ENCODE assay signal across 8 cellular contexts in the genomic region with DNA sequence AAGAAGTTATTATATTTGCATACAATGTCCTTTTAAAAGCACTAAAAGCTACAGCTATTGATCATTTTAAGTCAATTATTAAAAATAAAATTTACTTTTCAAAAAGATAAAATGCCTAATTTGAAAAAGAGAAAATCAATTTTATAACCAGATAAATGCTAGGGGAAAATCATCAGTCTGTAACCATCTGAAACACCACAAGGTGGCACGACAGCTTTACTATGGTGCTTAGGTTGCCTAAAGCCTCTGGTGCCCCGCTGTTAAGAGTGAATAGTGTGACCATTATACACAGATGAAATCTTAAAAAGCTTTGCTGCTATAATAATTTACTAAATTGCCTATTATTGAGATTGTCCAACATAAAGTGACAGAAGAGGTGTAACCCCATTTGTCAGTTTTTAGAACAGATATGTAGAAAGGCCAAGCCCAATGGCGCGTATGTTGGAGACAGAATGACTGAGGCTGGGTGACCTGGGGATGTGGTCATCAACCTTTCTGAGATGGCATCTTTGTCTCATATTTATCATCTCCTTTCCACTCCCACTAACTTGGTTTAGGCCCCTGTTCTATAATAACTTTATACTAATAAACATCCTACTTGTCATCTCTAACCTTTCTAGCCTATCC.
DNase-seq lines count a peak whose midpoint lies in the region; ATAC-seq, FAIRE-seq and TF ChIP-seq lines count a peak whose summit lies in the region.

No MANE protein-coding gene starts in this region.

- peak; percentile 32 to 43 for DNase-seq in AML-193 (lab: John Stamatoyannopoulos, UW)
- DNase-seq in NCI-H1105 treated with DMSO at 0.1 percent for 48 hours (lab: John Stamatoyannopoulos, UW) = peak; percentile 54
- DNase-seq in GM12878 (ENCODE audit: low read depth, low spot score) = no peak
- DNase-seq in keratinocyte (ENCODE audit: low read depth, low spot score) = no peak
- peak; percentile 19 for DNase-seq in transverse colon
- no peak for DNase-seq in NCI-H510A treated with DMSO at 0.1 percent for 48 hours (lab: John Stamatoyannopoulos, UW)

- intact Hi-C loops in GM12878 (cut with micrococcal nuclease; ENCODE audit: unreplicated experiment) (loop anchor here (1.0 to 5.0 kb wide), 5 partner anchors 67 to 232 kb away; no protein-coding TSS in a partner anchor), transverse colon (cut with DNase I; ENCODE audit: low total_unique reads) (no loop called here)

- H3K4me2 ChIP-seq in GM12878 (ENCODE audit: control insufficient read depth, insufficient read depth) = no peak overlapping the region
- no peak overlapping the region for H3K4me2 ChIP-seq in keratinocyte (ENCODE audit: control insufficient read depth, extremely low read depth, insufficient read depth, low read depth, low read length)

- ATAC-seq in HG02610 (IDR thresholded peaks at IDR 0.05; ENCODE audit: unreplicated experiment) (peak; percentile 77), GM12878 (peak; percentile 94)

- TF ChIP-seq RAD21 in GM12878 (IDR thresholded peaks at IDR 0.05; ENCODE audit: insufficient read depth, low read depth, low read length) = peak; percentile 94

- POLR2A ChIA-PET in GM12878 (lab: Charles Lee) = no interaction called here

- BruUV-seq in GM12878 (replicated peaks; lab: Mats Ljungman, UMichigan) = no TSS peak

- no peaks in the 10 kb centered on the region for H3K9me1 ChIP-seq in keratinocyte (ENCODE audit: control insufficient read depth, extremely low read depth, insufficient read depth, low read length)

- dilution Hi-C loops in keratinocyte (cut with MboI; ENCODE audit: extremely low pct_ligation_motif_present, low sequenced_read_pairs) = no loop called here

- TF ChIP-seq POLR2A in GM12878 (IDR thresholded peaks at IDR 0.05; ENCODE audit: low read depth, low read length) (no peak), transverse colon (IDR thresholded peaks at IDR 0.05) (no peak)

- SMC1A ChIA-PET in GM12878 (lab: Charles Lee; ENCODE audit: uncharacterized antibody, unreplicated experiment) = interaction anchor here (0.6 to 8.3 kb wide), 17 partner anchors 10 to 492 kb away, joined by 3 to 121 read pairs (median 3); no protein-coding TSS in a partner anchor

- no peak overlapping the region for H3K27ac ChIP-seq in GM12878 (ENCODE audit: control insufficient read depth, insufficient read depth)
- no peak overlapping the region for H3K27ac ChIP-seq in keratinocyte (ENCODE audit: control insufficient read depth, insufficient read depth, low read length)
- H3K27ac ChIP-seq in transverse colon = no peak overlapping the region

- WGBS in GM12878 (ENCODE audit: insufficient coverage, insufficient replicate concordance, low lambda C conversion rate, missing lambda C conversion rate) = 50% methylated on average over 4 of the region's 4 CpGs
- 56 to 60% methylated on average over 4 of the region's 4 CpGs for WGBS in transverse colon (ENCODE audit: low coverage in 1 of 2), 2 donors

- in situ Hi-C loops in GM12878 (cut with MboI) (loop anchor here (10.0 kb wide), 1 partner anchor 184 kb away; no protein-coding TSS in a partner anchor), transverse colon (cut with MboI; ENCODE audit: low pct_ligation_motif_present in 1 of 4, low pct_unique_long_range_greater_than_20kb in 1 of 4, low sequenced_read_pairs in 3 of 4) (loop anchor here in 1 of 4 donors (10.0 kb wide), 1 partner anchor 184 kb away; no protein-coding TSS in a partner anchor)

- H3K27me3 ChIP-seq in GM12878 (replicated peaks in 1 of 2; ENCODE audit: control insufficient read depth in 2 of 2, insufficient read depth in 2 of 2, low read length in 1 of 2) (peaks cover 0 to 1% of the 10 kb centered on the region in 2 experiments; a peak in 1 of 4 replicates), keratinocyte (ENCODE audit: control insufficient read depth, extremely low read depth, insufficient read depth, low read length) (no peaks in the 10 kb centered on the region), transverse colon (no peaks in the 10 kb centered on the region)

- no peaks in the 10 kb centered on the region for H3K36me3 ChIP-seq in GM12878 (ENCODE audit: control insufficient read depth in 2 of 2, insufficient read depth in 2 of 2, low read length in 1 of 2)
- H3K36me3 ChIP-seq in keratinocyte (ENCODE audit: control insufficient read depth in 2 of 2, extremely low read depth in 1 of 2, insufficient read depth in 2 of 2, low read length in 2 of 2) = no peaks in the 10 kb centered on the region
- H3K36me3 ChIP-seq in transverse colon = no peaks in the 10 kb centered on the region

- peak; percentile 84 for FAIRE-seq in GM12878 (lab: Jason Lieb, UNC)
- peak; percentile 67 for FAIRE-seq in keratinocyte (lab: Jason Lieb, UNC)

- RAD21 ChIA-PET in GM12878 (lab: Charles Lee; ENCODE audit: unreplicated experiment) = interaction anchor here (0.8 to 7.1 kb wide), 6 partner anchors 19 to 212 kb away, joined by 3 to 74 read pairs (median 5); partner anchors contain the start of gene STX7

- H3K9ac ChIP-seq in GM12878 (ENCODE audit: control insufficient read depth, insufficient read depth, low read length) (no peak overlapping the region), keratinocyte (ENCODE audit: control insufficient read depth, extremely low read depth, insufficient read depth, low read length) (no peak overlapping the region)

- H2AFZ ChIP-seq in GM12878 (ENCODE audit: control insufficient read depth, low read depth, low read length) (no peak overlapping the region), keratinocyte (ENCODE audit: control insufficient read depth, low read length) (no peak overlapping the region)

- TF ChIP-seq CTCF in GM12875 (IDR thresholded peaks at IDR 0.05; ENCODE audit: borderline replicate concordance, insufficient read depth, low read depth, low read length) = peak; percentile 34; the same call in 1 of the 2 replicates
- peak; percentile 51 to 69 (median 60); a peak in 5 of 6 replicates for TF ChIP-seq CTCF in GM12878 (IDR thresholded peaks at IDR 0.05 in 2 of 3, conservative IDR thresholded peaks at IDR 0.05 in 1 of 3; ENCODE audit: control insufficient read depth in 2 of 3, extremely low read depth in 1 of 3, insufficient read depth in 1 of 3, low read depth in 3 of 3, low read length in 3 of 3)
- peak; percentile 48 to 75 (median 60) for TF ChIP-seq CTCF in keratinocyte (optimal IDR thresholded peaks at IDR 0.05 in 1 of 3, IDR thresholded peaks at IDR 0.05 in 1 of 3, conservative IDR thresholded peaks at IDR 0.05 in 1 of 3; ENCODE audit: extremely low read depth in 1 of 3, insufficient read depth in 2 of 3, low read length in 3 of 3)
- peak; percentile 34 to 52 (median 47) for TF ChIP-seq CTCF in transverse colon (IDR thresholded peaks at IDR 0.05)

- H3K4me1 ChIP-seq in GM12878 (ENCODE audit: control insufficient read depth, insufficient read depth, low read length) (no peaks in the 10 kb centered on the region), keratinocyte (ENCODE audit: control insufficient read depth, extremely low read depth, insufficient read depth, low read length) (no peaks in the 10 kb centered on the region), transverse colon (no peaks in the 10 kb centered on the region)

- TF ChIP-seq EP300 in GM12878 (IDR thresholded peaks at IDR 0.05; ENCODE audit: borderline replicate concordance in 1 of 2, control insufficient read depth in 1 of 2, low read depth in 2 of 2, low read length in 2 of 2) = no peak
- no peak for TF ChIP-seq EP300 in transverse colon (IDR thresholded peaks at IDR 0.05; ENCODE audit: low read depth)

- no peak overlapping the region for H3K4me3 ChIP-seq in GM12875 (ENCODE audit: low read depth, low read length)
- no peak overlapping the region for H3K4me3 ChIP-seq in GM12878
- H3K4me3 ChIP-seq in keratinocyte (ENCODE audit: control insufficient read depth in 2 of 3, extremely low read depth in 1 of 3, insufficient read depth in 2 of 3, low read depth in 1 of 3, low read length in 3 of 3) = no peak overlapping the region
- H3K4me3 ChIP-seq in transverse colon = no peak overlapping the region

- H3K9me3 ChIP-seq in GM12878 (replicated peaks; ENCODE audit: control insufficient read depth, insufficient read depth, low read length) (no peaks in the 10 kb centered on the region; the same call in 1 of the 3 replicates), keratinocyte (ENCODE audit: control insufficient read depth, low read depth, low read length) (no peaks in the 10 kb centered on the region), transverse colon (no peaks in the 10 kb centered on the region)

- H4K20me1 ChIP-seq in GM12878 (ENCODE audit: control insufficient read depth, insufficient read depth) (no peaks in the 10 kb centered on the region), keratinocyte (ENCODE audit: control insufficient read depth, extremely low read depth, insufficient read depth, low read length) (no peaks in the 10 kb centered on the region)

- H3K79me2 ChIP-seq in GM12878 (ENCODE audit: control insufficient read depth, insufficient read depth, low read length) = no peaks in the 10 kb centered on the region
- no peaks in the 10 kb centered on the region for H3K79me2 ChIP-seq in keratinocyte (ENCODE audit: control insufficient read depth, insufficient read depth, low read length)

- CTCF ChIA-PET in GM12878 (lab: Yijun Ruan, JAX) = interaction anchor here (0.6 to 15.8 kb wide), 29 partner anchors 17 to 686 kb away, joined by 3 to 462 read pairs (median 4); no protein-coding TSS in a partner anchor

TF ChIP-seq in GM12878, 131 proteins besides CTCF, POLR2A, EP300 and RAD21 (continues in another document):
- peak; percentile 33; the same call in 1 of the 2 replicates for TF ChIP-seq YY1 (IDR thresholded peaks at IDR 0.05; ENCODE audit: low read depth, low read length)
- TF ChIP-seq, protein P1, sequence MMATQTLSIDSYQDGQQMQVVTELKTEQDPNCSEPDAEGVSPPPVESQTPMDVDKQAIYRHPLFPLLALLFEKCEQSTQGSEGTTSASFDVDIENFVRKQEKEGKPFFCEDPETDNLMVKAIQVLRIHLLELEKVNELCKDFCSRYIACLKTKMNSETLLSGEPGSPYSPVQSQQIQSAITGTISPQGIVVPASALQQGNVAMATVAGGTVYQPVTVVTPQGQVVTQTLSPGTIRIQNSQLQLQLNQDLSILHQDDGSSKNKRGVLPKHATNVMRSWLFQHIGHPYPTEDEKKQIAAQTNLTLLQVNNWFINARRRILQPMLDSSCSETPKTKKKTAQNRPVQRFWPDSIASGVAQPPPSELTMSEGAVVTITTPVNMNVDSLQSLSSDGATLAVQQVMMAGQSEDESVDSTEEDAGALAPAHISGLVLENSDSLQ (IDR thresholded peaks at IDR 0.05) = no peak
- no peak for TF ChIP-seq GATAD2B (conservative IDR thresholded peaks at IDR 0.05; ENCODE audit: low read depth)
- TF ChIP-seq ELK1 (IDR thresholded peaks at IDR 0.05; ENCODE audit: low read depth, low read length) = no peak

Comparison
In these comparisons a context has a peak if more than half of its experiments do, and no peak if none do; other contexts are left out.
1. DNase-seq: peak in AML-193 (2 of 2), NCI-H1105 treated with DMSO at 0.1 percent for 48 hours (single experiment) and transverse colon (single experiment); none in GM12878 (single experiment), keratinocyte (single experiment) and NCI-H510A treated with DMSO at 0.1 percent for 48 hours (single experiment).
2. Peak in every context shown above with its lines, with median percentiles within 50 percentile points of each other: CTCF ChIP-seq.